ENCODE assay signal across 20 cellular contexts in genomic region chr2:128486640-128487375, GRCh38.
"Had no signal": no experiment of that assay in that cellular context is flagged by ENCODE, and none has a peak within 500 bp of the region (broad histone marks: within the 10 kb centered on the region; RNA-seq: fewer than 3 reads in every experiment).

No MANE protein-coding gene starts in this region.

- H3K4me3 ChIP-seq: body of pancreas, heart right ventricle, lung, skin epidermis, transverse colon had no signal

- H3K27me3 Mint-ChIP-seq: activated naive CD8-positive, alpha-beta T cell had no signal

- H3K9me3 Mint-ChIP-seq: activated CD4-positive, alpha-beta memory T cell treated with anti-CD3 and anti-CD28 coated beads for 36 hours; activated T-cell treated with anti-CD3 and anti-CD28 coated beads, Interleukin-2, amount 50 U/mL, for 72 hours; central memory CD8-positive, alpha-beta T cell had no signal

- H3K4me1 Mint-ChIP-seq: activated CD4-positive, alpha-beta T cell treated with anti-CD3 and anti-CD28 coated beads for 36 hours; central memory CD8-positive, alpha-beta T cell had no signal

- DNase-seq: activated CD4-positive, alpha-beta memory T cell treated with anti-CD3 and anti-CD28 coated beads for 36 hours; activated CD4-positive, alpha-beta T cell treated with anti-CD3 and anti-CD28 coated beads for 36 hours; activated gamma-delta T cell; activated T-cell treated with anti-CD3 and anti-CD28 coated beads, Interleukin-2, amount 50 U/mL, for 72 hours; amygdala; body of pancreas; cortex of kidney; heart right ventricle; right cardiac atrium; stimulated activated CD4-positive, alpha-beta T cell treated with anti-CD3 and anti-CD28 coated beads, Interleukin-4, amount 100 ng/mL, for 24 hours; stimulated activated naive CD4-positive, alpha-beta T cell; T-helper 2 cell; transverse colon had no signal

- ATAC-seq: activated CD4-positive, alpha-beta T cell treated with anti-CD3 and anti-CD28 coated beads for 36 hours; activated T-cell treated with anti-CD3 and anti-CD28 coated beads, Interleukin-2, amount 50 U/mL, for 72 hours; body of pancreas; naive thymus-derived CD4-positive, alpha-beta T cell; right cardiac atrium had no signal

- H3K36me3 ChIP-seq: heart right ventricle, transverse colon had no signal

- H3K27ac Mint-ChIP-seq: activated CD4-positive, alpha-beta memory T cell treated with anti-CD3 and anti-CD28 coated beads for 36 hours; activated CD4-positive, alpha-beta T cell treated with anti-CD3 and anti-CD28 coated beads for 36 hours; activated naive CD8-positive, alpha-beta T cell; activated T-cell treated with anti-CD3 and anti-CD28 coated beads, Interleukin-2, amount 50 U/mL, for 72 hours; naive thymus-derived CD4-positive, alpha-beta T cell; progenitor cell of endocrine pancreas had no signal

- H3K27me3 ChIP-seq: body of pancreas, heart right ventricle had no signal

- H3K4me3 Mint-ChIP-seq: activated CD4-positive, alpha-beta memory T cell treated with anti-CD3 and anti-CD28 coated beads for 36 hours; activated CD4-positive, alpha-beta T cell treated with anti-CD3 and anti-CD28 coated beads for 36 hours; activated naive CD8-positive, alpha-beta T cell; activated T-cell treated with anti-CD3 and anti-CD28 coated beads, Interleukin-2, amount 50 U/mL, for 72 hours; central memory CD8-positive, alpha-beta T cell; naive thymus-derived CD4-positive, alpha-beta T cell had no signal

- H3K36me3 Mint-ChIP-seq: activated CD4-positive, alpha-beta memory T cell treated with anti-CD3 and anti-CD28 coated beads for 36 hours; activated naive CD8-positive, alpha-beta T cell; naive thymus-derived CD4-positive, alpha-beta T cell had no signal

- H3K27ac ChIP-seq: body of pancreas, epithelial cell of prostate, heart right ventricle, transverse colon had no signal

- H3K4me1 ChIP-seq: transverse colon had no signal

- H3K9me3 ChIP-seq: body of pancreas, transverse colon had no signal
